In the genomic region with DNA sequence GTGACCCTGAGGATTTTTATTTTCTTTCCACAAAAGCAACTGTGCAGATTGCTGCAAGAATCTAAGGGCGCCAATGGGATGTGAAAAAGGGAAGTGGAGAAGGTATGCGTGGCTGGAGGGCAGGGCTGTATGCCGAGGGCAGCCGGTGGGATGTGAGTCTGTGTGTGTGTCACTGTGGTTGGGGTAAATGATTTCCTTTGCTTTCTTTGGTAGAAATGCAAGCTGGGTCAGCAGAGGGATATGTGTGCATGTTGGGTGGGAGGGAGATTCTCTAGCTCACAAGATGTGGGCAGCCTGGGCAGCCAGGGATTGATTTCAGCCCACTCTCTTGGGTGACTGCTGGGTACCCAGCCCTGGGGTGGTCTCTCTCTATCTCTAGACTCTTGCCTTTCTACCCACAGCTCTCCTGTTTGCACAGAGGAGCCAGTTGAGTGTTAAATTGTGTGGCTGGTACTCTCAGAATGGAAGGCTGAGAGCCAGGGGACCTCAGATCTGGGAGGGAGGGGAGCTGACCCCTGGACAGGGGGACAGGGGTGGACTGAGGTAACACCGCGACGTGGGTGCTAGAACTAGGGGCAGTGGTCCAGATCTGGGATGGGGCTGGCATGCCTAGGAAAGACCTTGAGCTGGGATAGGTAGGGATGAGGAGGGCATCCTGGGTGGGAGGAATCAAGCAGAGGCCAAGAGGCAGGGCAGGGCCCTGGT, we compare ENCODE assay signal across 9 cellular contexts. TPM values are rescaled to one million over a fixed set of nuclear protein-coding genes. Genes with fewer than 3 reads are reported as not detected.
DNase-seq lines count a peak whose midpoint lies in the region; ATAC-seq and TF ChIP-seq lines count a peak whose summit lies in the region.
"Had no signal": no experiment of that assay in that cellular context is flagged by ENCODE, and none has a peak within 500 bp of the region (broad histone marks: within the 10 kb centered on the region; RNA-seq: fewer than 3 reads in every experiment).

No MANE protein-coding gene starts in this region.

- intact Hi-C loops in activated CD4-positive, alpha-beta T cell treated with anti-CD3 and anti-CD28 coated beads, Interleukin-2, amount 10 ng/mL, durations not matched to agents 24 days and 14 days (cut with micrococcal nuclease): no loop called here
- intact Hi-C loops in esophagus squamous epithelium (cut with DNase I): no loop called here

- H3K4me3 Mint-ChIP-seq in activated CD4-positive, alpha-beta T cell treated with anti-CD3 and anti-CD28 coated beads, Interleukin-2, amount 10 ng/mL, durations not matched to agents 24 days and 14 days: peak overlapping the region; percentile 66
- peak overlapping the region; percentile 72 for H3K4me3 Mint-ChIP-seq in stimulated activated effector memory CD8-positive, alpha-beta T cell treated with anti-CD3 and anti-CD28 coated beads, Interleukin-12 subunit alpha, Interleukin-12 subunit beta, amount 100 ng/mL, for 72 hours

- peaks cover 11 to 43% (median 20%) of the 10 kb centered on the region in 3 donors for H3K4me1 ChIP-seq in esophagus squamous epithelium

- no peaks in the 10 kb centered on the region for H3K9me3 Mint-ChIP-seq in activated CD4-positive, alpha-beta T cell treated with anti-CD3 and anti-CD28 coated beads, Interleukin-2, amount 10 ng/mL, durations not matched to agents 24 days and 14 days
- no peaks in the 10 kb centered on the region for H3K9me3 Mint-ChIP-seq in stimulated activated effector memory CD8-positive, alpha-beta T cell treated with anti-CD3 and anti-CD28 coated beads, Interleukin-12 subunit alpha, Interleukin-12 subunit beta, amount 100 ng/mL, for 72 hours

- no peak overlapping the region for H3K27ac ChIP-seq in esophagus squamous epithelium

- peaks cover 35% of the 10 kb centered on the region for H3K4me1 Mint-ChIP-seq in activated CD4-positive, alpha-beta T cell treated with anti-CD3 and anti-CD28 coated beads, Interleukin-2, amount 10 ng/mL, durations not matched to agents 24 days and 14 days
- H3K4me1 Mint-ChIP-seq in stimulated activated effector memory CD8-positive, alpha-beta T cell treated with anti-CD3 and anti-CD28 coated beads, Interleukin-12 subunit alpha, Interleukin-12 subunit beta, amount 100 ng/mL, for 72 hours: peaks cover 32% of the 10 kb centered on the region

- H3K27ac Mint-ChIP-seq in activated CD4-positive, alpha-beta T cell treated with anti-CD3 and anti-CD28 coated beads, Interleukin-2, amount 10 ng/mL, durations not matched to agents 24 days and 14 days: peak overlapping the region; percentile 53
- H3K27ac Mint-ChIP-seq in stimulated activated effector memory CD8-positive, alpha-beta T cell treated with anti-CD3 and anti-CD28 coated beads, Interleukin-12 subunit alpha, Interleukin-12 subunit beta, amount 100 ng/mL, for 72 hours: peak overlapping the region; percentile 63

- H3K9me3 ChIP-seq in esophagus squamous epithelium: no peaks in the 10 kb centered on the region

- in situ Hi-C loops in KBM-7 (cut with MboI; ENCODE audit: low pct_unique_long_range_greater_than_20kb, low sequenced_read_pairs) (no loop called here), astrocyte of the cerebellum (cut with HindIII; ENCODE audit: low sequenced_read_pairs) (no loop called here)

- TF ChIP-seq CTCF in astrocyte of the cerebellum (IDR thresholded peaks at IDR 0.05; ENCODE audit: low read depth, low read length, missing control alignments) (no peak), esophagus squamous epithelium (IDR thresholded peaks at IDR 0.05) (no peak)

- H3K27me3 ChIP-seq in esophagus squamous epithelium: peaks cover 0 to 34% (median 0%) of the 10 kb centered on the region in 4 donors

- H3K36me3 Mint-ChIP-seq in activated CD4-positive, alpha-beta T cell treated with anti-CD3 and anti-CD28 coated beads, Interleukin-2, amount 10 ng/mL, durations not matched to agents 24 days and 14 days (ENCODE audit: low read depth): peaks cover 31% of the 10 kb centered on the region
- H3K36me3 Mint-ChIP-seq in stimulated activated effector memory CD8-positive, alpha-beta T cell treated with anti-CD3 and anti-CD28 coated beads, Interleukin-12 subunit alpha, Interleukin-12 subunit beta, amount 100 ng/mL, for 72 hours: peaks cover 31% of the 10 kb centered on the region

- H3K4me3 ChIP-seq in astrocyte of the cerebellum (ENCODE audit: low read depth, low read length) (no peak overlapping the region), esophagus squamous epithelium (no peak overlapping the region)

- H3K36me3 ChIP-seq in esophagus squamous epithelium: no peaks in the 10 kb centered on the region

- peaks cover 13% of the 10 kb centered on the region for H3K27me3 Mint-ChIP-seq in activated CD4-positive, alpha-beta T cell treated with anti-CD3 and anti-CD28 coated beads, Interleukin-2, amount 10 ng/mL, durations not matched to agents 24 days and 14 days

- TF ChIP-seq POLR2A in esophagus squamous epithelium (IDR thresholded peaks at IDR 0.05): no peak

- DNase-seq in activated CD4-positive, alpha-beta T cell treated with anti-CD3 and anti-CD28 coated beads, Interleukin-2, amount 10 ng/mL, durations not matched to agents 24 days and 14 days: no peak
- DNase-seq in activated CD4-positive, alpha-beta T cell treated with anti-CD3 and anti-CD28 coated beads for 1 hour: no peak
- DNase-seq in KBM-7: peak; percentile 90
- DNase-seq in astrocyte of the cerebellum (ENCODE audit: low read depth): peak; percentile 59
- no peak for DNase-seq in stimulated activated effector memory CD8-positive, alpha-beta T cell treated with anti-CD3 and anti-CD28 coated beads, Interleukin-12 subunit alpha, Interleukin-12 subunit beta, amount 100 ng/mL, for 72 hours (ENCODE audit: low spot score in 2 of 2)
- DNase-seq in esophagus squamous epithelium (lab: John Stamatoyannopoulos, UW): no peak
- DNase-seq: NCI-H187 had no signal

- WGBS in esophagus squamous epithelium, 2 donors: 74 to 92% methylated on average over 7 of the region's 7 CpGs

- ATAC-seq in stimulated activated effector memory CD8-positive, alpha-beta T cell treated with anti-CD3 and anti-CD28 coated beads, Interleukin-12 subunit alpha, Interleukin-12 subunit beta, amount 100 ng/mL, for 72 hours: peak; percentile 67
- no peak for ATAC-seq in GM21528 (IDR thresholded peaks at IDR 0.05; ENCODE audit: low FRiP score, unreplicated experiment)
- no peak for ATAC-seq in GM19455 (IDR thresholded peaks at IDR 0.05; ENCODE audit: unreplicated experiment)

RNA-seq across cellular contexts. Expression of a gene that starts 3.5 kb away (rescaled TPM):
- total RNA-seq in activated CD4-positive, alpha-beta T cell treated with anti-CD3 and anti-CD28 coated beads, Interleukin-2, amount 10 ng/mL, durations not matched to agents 24 days and 14 days: 25.4 and 26.6 TPM in 2 replicates
- total RNA-seq in esophagus squamous epithelium: 10 to 100 TPM in 1 of 4 donors, 1 to 10 TPM in 3; 4.3 to 12.4 (median 6.0) TPM

Comparison
In these comparisons a context has a peak if more than half of its experiments do, and no peak if none do; other contexts are left out.
1. DNase-seq: peak in KBM-7 (single experiment) and astrocyte of the cerebellum (single experiment); none in activated CD4-positive, alpha-beta T cell treated with anti-CD3 and anti-CD28 coated beads, Interleukin-2, amount 10 ng/mL, durations not matched to agents 24 days and 14 days (single experiment), activated CD4-positive, alpha-beta T cell treated with anti-CD3 and anti-CD28 coated beads for 1 hour (single experiment), stimulated activated effector memory CD8-positive, alpha-beta T cell treated with anti-CD3 and anti-CD28 coated beads, Interleukin-12 subunit alpha, Interleukin-12 subunit beta, amount 100 ng/mL, for 72 hours (0 of 2) and esophagus squamous epithelium (single experiment).